In genomic region chr7:76077435-76077834, GRCh38 we compare ENCODE assay signal across 1 cellular context.
TF ChIP-seq lines count a peak whose summit lies in the region.

No MANE protein-coding gene starts in this region.

TF ChIP-seq in A549, 52 proteins besides CTCF, POLR2A, EP300 and RAD21 (continued from another document):
- TF ChIP-seq REST (IDR thresholded peaks at IDR 0.05) (no peak), KDM1A (IDR thresholded peaks at IDR 0.05; ENCODE audit: low read depth) (no peak), MAX (IDR thresholded peaks at IDR 0.05) (no peak), SREBF2 (IDR thresholded peaks at IDR 0.05) (no peak), FOXS1 (CRISPR knock-in tag; IDR thresholded peaks at IDR 0.05) (no peak), HOXA7 (CRISPR knock-in tag; IDR thresholded peaks at IDR 0.05) (no peak), RNF2 (IDR thresholded peaks at IDR 0.05; ENCODE audit: borderline replicate concordance, low read depth) (no peak), PBX3 (IDR thresholded peaks at IDR 0.05) (no peak), RFX5 (IDR thresholded peaks at IDR 0.05) (no peak), EHF (CRISPR knock-in tag; IDR thresholded peaks at IDR 0.05) (no peak), MYC (IDR thresholded peaks at IDR 0.05; ENCODE audit: borderline replicate concordance, low read length) (no peak), SMC3 (IDR thresholded peaks at IDR 0.05) (no peak), RCOR1 (IDR thresholded peaks at IDR 0.05; ENCODE audit: low read depth, low read length) (no peak), E2F6 (IDR thresholded peaks at IDR 0.05; ENCODE audit: borderline replicate concordance, low read depth) (no peak), FOSL2 (IDR thresholded peaks at IDR 0.05) (no peak), FOSL2 (CRISPR knock-in tag; IDR thresholded peaks at IDR 0.05) (0 out of 2 replicates have a peak, but pooled peaks have one; percentile 3), ZC3H11A (IDR thresholded peaks at IDR 0.05) (no peak), TFCP2L1 (CRISPR knock-in tag; IDR thresholded peaks at IDR 0.05) (no peak), ATOH8 (CRISPR knock-in tag; IDR thresholded peaks at IDR 0.05; ENCODE audit: low read depth) (no peak), ZNF302 (CRISPR knock-in tag; IDR thresholded peaks at IDR 0.05) (no peak), NFE2L2 (conservative IDR thresholded peaks at IDR 0.05; ENCODE audit: low read length) (no peak), CEBPB (IDR thresholded peaks at IDR 0.05) (no peak), KDM5A (IDR thresholded peaks at IDR 0.05) (no peak)
